In genomic region chr19:43526884-43527859, GRCh38 we compare ENCODE assay signal across 1 cellular context.
A peak's percentile ranks its signal among the peaks of the same experiment; 100 is the strongest.
TF ChIP-seq lines count a peak whose summit lies in the region.

A gene with protein sequence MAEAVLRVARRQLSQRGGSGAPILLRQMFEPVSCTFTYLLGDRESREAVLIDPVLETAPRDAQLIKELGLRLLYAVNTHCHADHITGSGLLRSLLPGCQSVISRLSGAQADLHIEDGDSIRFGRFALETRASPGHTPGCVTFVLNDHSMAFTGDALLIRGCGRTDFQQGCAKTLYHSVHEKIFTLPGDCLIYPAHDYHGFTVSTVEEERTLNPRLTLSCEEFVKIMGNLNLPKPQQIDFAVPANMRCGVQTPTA (minus strand): TSS chr19:43527201. CDS start chr19:43527177, 24 bp downstream.

TF ChIP-seq in HepG2, 621 proteins besides CTCF, POLR2A, EP300 and RAD21 (continued from another document and continues in another):
- TF ChIP-seq FUBP1 (CRISPR knock-in tag; IDR thresholded peaks at IDR 0.05; ENCODE audit: borderline replicate concordance) (no peak; the same call in 1 of the 2 replicates), NONO (IDR thresholded peaks at IDR 0.05) (no peak), NONO (CRISPR knock-in tag; conservative IDR thresholded peaks at IDR 0.05) (peak; percentile 72), MEIS2 (CRISPR knock-in tag; IDR thresholded peaks at IDR 0.05) (peak; percentile 47; the same call in 1 of the 2 replicates), PHB2 (IDR thresholded peaks at IDR 0.05; ENCODE audit: partially characterized antibody) (no peak), ZKSCAN8 (CRISPR knock-in tag; IDR thresholded peaks at IDR 0.05; ENCODE audit: borderline replicate concordance) (peak; percentile 41; the same call in 1 of the 2 replicates), BCL3 (CRISPR knock-in tag; IDR thresholded peaks at IDR 0.05) (no peak; the same call in 1 of the 2 replicates), ZNF619 (CRISPR knock-in tag; IDR thresholded peaks at IDR 0.05) (no peak), ZFP62 (CRISPR knock-in tag; IDR thresholded peaks at IDR 0.05) (no peak), CREBL2 (CRISPR knock-in tag; IDR thresholded peaks at IDR 0.05; ENCODE audit: borderline replicate concordance) (no peak), SMAD9 (CRISPR knock-in tag; IDR thresholded peaks at IDR 0.05) (no peak), ATF1 (CRISPR knock-in tag; IDR thresholded peaks at IDR 0.05) (no peak), ZFP36L2 (CRISPR knock-in tag; IDR thresholded peaks at IDR 0.05) (no peak), ZMYM2 (CRISPR knock-in tag; IDR thresholded peaks at IDR 0.05) (no peak), MED13 (CRISPR knock-in tag; IDR thresholded peaks at IDR 0.05) (no peak), NR3C1 (CRISPR knock-in tag; IDR thresholded peaks at IDR 0.05) (no peak), CHD4 (IDR thresholded peaks at IDR 0.05; ENCODE audit: borderline replicate concordance, low read length) (no peak), JUND (CRISPR knock-in tag; IDR thresholded peaks at IDR 0.05) (no peak), GZF1 (CRISPR knock-in tag; IDR thresholded peaks at IDR 0.05) (no peak), MED8 (CRISPR knock-in tag; IDR thresholded peaks at IDR 0.05; ENCODE audit: insufficient replicate concordance) (no peak), MTA3 (CRISPR knock-in tag; IDR thresholded peaks at IDR 0.05) (no peak), KMT2B (CRISPR knock-in tag; IDR thresholded peaks at IDR 0.05) (no peak), THAP9 (CRISPR knock-in tag; IDR thresholded peaks at IDR 0.05; ENCODE audit: borderline replicate concordance) (peak; percentile 50; the same call in 1 of the 2 replicates), SPEN (CRISPR knock-in tag; IDR thresholded peaks at IDR 0.05; ENCODE audit: low read depth) (peak; percentile 33; the same call in 1 of the 2 replicates), LCORL (IDR thresholded peaks at IDR 0.05) (no peak), LCORL (CRISPR knock-in tag; IDR thresholded peaks at IDR 0.05) (peak; percentile 46; the same call in 1 of the 2 replicates), ZNF431 (CRISPR knock-in tag; IDR thresholded peaks at IDR 0.05; ENCODE audit: borderline replicate concordance, low read depth) (no peak), ZNF34 (CRISPR knock-in tag; IDR thresholded peaks at IDR 0.05; ENCODE audit: borderline replicate concordance) (no peak), HBP1 (CRISPR knock-in tag; IDR thresholded peaks at IDR 0.05; ENCODE audit: low read depth) (no peak), RXRB (CRISPR knock-in tag; IDR thresholded peaks at IDR 0.05; ENCODE audit: borderline replicate concordance) (peak; percentile 59), DBP (CRISPR knock-in tag; IDR thresholded peaks at IDR 0.05; ENCODE audit: not compliant biosample characterization) (no peak), ZNF138 (CRISPR knock-in tag; IDR thresholded peaks at IDR 0.05; ENCODE audit: low read depth) (no peak), ISL2 (CRISPR knock-in tag; IDR thresholded peaks at IDR 0.05) (0 out of 2 replicates have a peak, but pooled peaks have one; percentile 28), ARNT (IDR thresholded peaks at IDR 0.05) (no peak), PLRG1 (conservative IDR thresholded peaks at IDR 0.05) (no peak), MBD4 (IDR thresholded peaks at IDR 0.05; ENCODE audit: borderline replicate concordance, low read length) (no peak), PITX1 (CRISPR knock-in tag; IDR thresholded peaks at IDR 0.05) (0 out of 2 replicates have a peak, but pooled peaks have one; percentile 30), ZNF564 (CRISPR knock-in tag; IDR thresholded peaks at IDR 0.05) (no peak), MLXIP (CRISPR knock-in tag; IDR thresholded peaks at IDR 0.05; ENCODE audit: borderline replicate concordance) (no peak), ZNF781 (CRISPR knock-in tag; IDR thresholded peaks at IDR 0.05; ENCODE audit: borderline replicate concordance, not compliant biosample characterization) (no peak), ELK4 (CRISPR knock-in tag; IDR thresholded peaks at IDR 0.05; ENCODE audit: borderline replicate concordance) (no peak), ZBTB44 (CRISPR knock-in tag; IDR thresholded peaks at IDR 0.05) (no peak), SMARCE1 (IDR thresholded peaks at IDR 0.05; ENCODE audit: borderline replicate concordance) (no peak), SALL2 (CRISPR knock-in tag; IDR thresholded peaks at IDR 0.05) (peak; percentile 55; the same call in 1 of the 2 replicates), HNRNPL (IDR thresholded peaks at IDR 0.05; ENCODE audit: low read depth, low read length) (no peak), ZNF841 (CRISPR knock-in tag; IDR thresholded peaks at IDR 0.05; ENCODE audit: borderline replicate concordance) (no peak), REPIN1 (CRISPR knock-in tag; IDR thresholded peaks at IDR 0.05; ENCODE audit: borderline replicate concordance, low read depth) (0 out of 2 replicates have a peak, but pooled peaks have one; percentile 53), ZKSCAN5 (CRISPR knock-in tag; IDR thresholded peaks at IDR 0.05) (no peak), HCFC1 (IDR thresholded peaks at IDR 0.05; ENCODE audit: low read depth, low read length) (no peak)
- TF ChIP-seq, protein P1, sequence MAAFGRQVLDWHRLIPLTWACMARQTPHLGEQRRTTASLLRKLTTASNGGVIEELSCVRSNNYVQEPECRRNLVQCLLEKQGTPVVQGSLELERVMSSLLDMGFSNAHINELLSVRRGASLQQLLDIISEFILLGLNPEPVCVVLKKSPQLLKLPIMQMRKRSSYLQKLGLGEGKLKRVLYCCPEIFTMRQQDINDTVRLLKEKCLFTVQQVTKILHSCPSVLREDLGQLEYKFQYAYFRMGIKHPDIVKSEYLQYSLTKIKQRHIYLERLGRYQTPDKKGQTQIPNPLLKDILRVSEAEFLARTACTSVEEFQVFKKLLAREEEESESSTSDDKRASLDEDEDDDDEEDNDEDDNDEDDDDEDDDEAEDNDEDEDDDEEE (CRISPR knock-in tag; IDR thresholded peaks at IDR 0.05), result no peak
- TF ChIP-seq, protein P2, sequence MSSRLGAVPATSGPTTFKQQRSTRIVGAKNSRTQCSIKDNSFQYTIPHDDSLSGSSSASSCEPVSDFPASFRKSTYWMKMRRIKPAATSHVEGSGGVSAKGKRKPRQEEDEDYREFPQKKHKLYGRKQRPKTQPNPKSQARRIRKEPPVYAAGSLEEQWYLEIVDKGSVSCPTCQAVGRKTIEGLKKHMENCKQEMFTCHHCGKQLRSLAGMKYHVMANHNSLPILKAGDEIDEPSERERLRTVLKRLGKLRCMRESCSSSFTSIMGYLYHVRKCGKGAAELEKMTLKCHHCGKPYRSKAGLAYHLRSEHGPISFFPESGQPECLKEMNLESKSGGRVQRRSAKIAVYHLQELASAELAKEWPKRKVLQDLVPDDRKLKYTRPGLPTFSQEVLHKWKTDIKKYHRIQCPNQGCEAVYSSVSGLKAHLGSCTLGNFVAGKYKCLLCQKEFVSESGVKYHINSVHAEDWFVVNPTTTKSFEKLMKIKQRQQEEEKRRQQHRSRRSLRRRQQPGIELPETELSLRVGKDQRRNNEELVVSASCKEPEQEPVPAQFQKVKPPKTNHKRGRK (CRISPR knock-in tag; IDR thresholded peaks at IDR 0.05), result no peak
